In genomic region chr7:54409917-54410316, GRCh38 we compare ENCODE assay signal across 22 cellular contexts.
"Had no signal": no experiment of that assay in that cellular context is flagged by ENCODE, and none has a peak within 500 bp of the region (broad histone marks: within the 10 kb centered on the region; RNA-seq: fewer than 3 reads in every experiment).

No MANE protein-coding gene starts in this region.

- H3K9me3 ChIP-seq: MG63, SJCRH30 had no signal

- FAIRE-seq: HepG2, RCC 7860 had no signal

- H3K27ac ChIP-seq: SJCRH30 had no signal

- ATAC-seq: HepG2, SK-N-SH treated with all-trans-retinoic acid at 6 μM for 48 hours had no signal

- H3K27me3 ChIP-seq: MG63, SJCRH30 had no signal

- H3K36me3 ChIP-seq: MG63, SJCRH30 had no signal

- DNase-seq: IMR-90, Karpas-422, KG1, MG63, NCI-H1092 treated with DMSO at 0.1 percent for 48 hours, NCI-H1436, NCI-H187, NCI-H2029, NCI-H2081 treated with DMSO at 0.1 percent for 48 hours, NCI-H2171, NCI-H226, NCI-H446, NCI-H510A, NCI-H524 treated with DMSO at 0.1 percent for 48 hours, NCI-H69, NCI-H774, RPMI8226, SHP77 treated with DMSO at 0.1 percent for 48 hours, SJCRH30 had no signal

- H3K4me1 ChIP-seq: SJCRH30 had no signal

- H3K4me3 ChIP-seq: MG63, SJCRH30 had no signal
